In genomic region chr7:82980130-82980529, GRCh38 we compare ENCODE assay signal across 20 cellular contexts.
DNase-seq lines count a peak whose midpoint lies in the region; ATAC-seq and TF ChIP-seq lines count a peak whose summit lies in the region.
"Had no signal": no experiment of that assay in that cellular context is flagged by ENCODE, and none has a peak within 500 bp of the region (broad histone marks: within the 10 kb centered on the region; RNA-seq: fewer than 3 reads in every experiment).

No MANE protein-coding gene starts in this region.

- H3K4me1 ChIP-seq in GM23338 (ENCODE audit: insufficient read depth) (no peaks in the 10 kb centered on the region; the same call in 1 of the 2 replicates), H9 (ENCODE audit: insufficient read depth, low read length) (no peaks in the 10 kb centered on the region), OCI-LY3 (ENCODE audit: low read length) (no peaks in the 10 kb centered on the region), body of pancreas (no peaks in the 10 kb centered on the region)
- H3K4me1 ChIP-seq: BLaER1 treated with 17β-estradiol and CSF1 and Interleukin-3, amounts not matched to agents 10 nM and 100 nM; Caco-2 had no signal

- H3K4me3 ChIP-seq in GM23338 (no peak overlapping the region), OCI-LY3 (ENCODE audit: low read length) (no peak overlapping the region), neural cell (ENCODE audit: low read length) (peak overlapping the region; percentile 25), body of pancreas (no peak overlapping the region)
- H3K4me3 ChIP-seq: A549; BLaER1 treated with 17β-estradiol and CSF1 and Interleukin-3, amounts not matched to agents 10 nM and 100 nM had no signal

- H3K36me3 ChIP-seq in GM23338 (ENCODE audit: insufficient read depth) (no peaks in the 10 kb centered on the region), OCI-LY3 (replicated peaks; ENCODE audit: low read depth, low read length) (no peaks in the 10 kb centered on the region), neural cell (ENCODE audit: insufficient read depth, low read length) (no peaks in the 10 kb centered on the region), body of pancreas (replicated peaks in 1 of 2; ENCODE audit: insufficient read depth in 1 of 2, low read depth in 2 of 2) (no peaks in the 10 kb centered on the region)
- H3K36me3 ChIP-seq: BLaER1 treated with 17β-estradiol and CSF1 and Interleukin-3, amounts not matched to agents 10 nM and 100 nM had no signal

- H3K27me3 Mint-ChIP-seq in GM23338 (ENCODE audit: insufficient read depth, low read depth, poor library complexity) (no peaks in the 10 kb centered on the region), H9 (ENCODE audit: low read depth) (no peaks in the 10 kb centered on the region)
- H3K27me3 Mint-ChIP-seq: B cell; CD4-positive, alpha-beta T cell had no signal

- no peak overlapping the region for H3K56ac ChIP-seq in H9 (ENCODE audit: insufficient read length, low read depth, low read length)

- H3K9me3 Mint-ChIP-seq in GM23338 = no peaks in the 10 kb centered on the region
- H3K9me3 Mint-ChIP-seq in H9 = no peaks in the 10 kb centered on the region
- H3K9me3 Mint-ChIP-seq: CD4-positive, alpha-beta T cell had no signal

- no peak overlapping the region for H4K8ac ChIP-seq in H9 (replicated peaks; ENCODE audit: insufficient read length, low read depth, low read length)

- H3K4me2 ChIP-seq in GM23338 = no peak overlapping the region
- H3K4me2 ChIP-seq in H9 (ENCODE audit: insufficient read depth, insufficient read length, low read length) = no peak overlapping the region
- H3K4me2 ChIP-seq in OCI-LY3 (ENCODE audit: low read length) = no peak overlapping the region
- H3K4me2 ChIP-seq in neural cell (ENCODE audit: low read length) = no peak overlapping the region
- H3K4me2 ChIP-seq: A549; BLaER1 treated with 17β-estradiol and CSF1 and Interleukin-3, amounts not matched to agents 10 nM and 100 nM had no signal

- H3K27ac Mint-ChIP-seq in GM23338 (0 out of 2 replicates have a peak overlapping the region, but pooled peaks have one; percentile 12), H9 (no peak overlapping the region; a peak in 1 of 7 replicates)
- H3K27ac Mint-ChIP-seq: B cell; CD4-positive, alpha-beta T cell; CD8-positive, alpha-beta T cell had no signal

- H3K4me3 Mint-ChIP-seq in GM23338 (no peak overlapping the region), H9 (no peak overlapping the region)
- H3K4me3 Mint-ChIP-seq: B cell; CD4-positive, alpha-beta T cell; CD8-positive, alpha-beta T cell had no signal

- H3K4me1 Mint-ChIP-seq in GM23338 (peaks cover 6% of the 10 kb centered on the region), H9 (peaks cover 0 to 5% of the 10 kb centered on the region in 2 experiments; a peak in 3 of 4 replicates)
- H3K4me1 Mint-ChIP-seq: B cell had no signal

- no peak overlapping the region for H2AK5ac ChIP-seq in H9 (ENCODE audit: insufficient read length, low read length)

- no peak overlapping the region for H3K18ac ChIP-seq in H9 (ENCODE audit: insufficient read length, low read depth, low read length)

- H3K27me3 ChIP-seq in GM23338 (ENCODE audit: insufficient read depth) (no peaks in the 10 kb centered on the region), H9 (ENCODE audit: insufficient read depth, low read length) (no peaks in the 10 kb centered on the region), OCI-LY3 (ENCODE audit: low read depth, low read length) (no peaks in the 10 kb centered on the region), neural cell (ENCODE audit: insufficient read depth, low read depth, low read length) (no peaks in the 10 kb centered on the region), body of pancreas (no peaks in the 10 kb centered on the region)
- H3K27me3 ChIP-seq: BLaER1 treated with 17β-estradiol and CSF1 and Interleukin-3, amounts not matched to agents 10 nM and 100 nM had no signal

- no peak overlapping the region for H4K91ac ChIP-seq in H9 (ENCODE audit: insufficient read length, low read depth, low read length)

- ATAC-seq in GM23338 (no peak), GM18520 (IDR thresholded peaks at IDR 0.05; ENCODE audit: unreplicated experiment) (no peak), body of pancreas (no peak)
- ATAC-seq: A549; CD8-positive, alpha-beta T cell had no signal

- H3K9ac ChIP-seq in H9 (ENCODE audit: extremely low read depth, insufficient read length, low read length) = peak overlapping the region; percentile 14
- no peak overlapping the region for H3K9ac ChIP-seq in OCI-LY3 (ENCODE audit: low read length)
- H3K9ac ChIP-seq in neural cell (ENCODE audit: low read length) = no peak overlapping the region
- H3K9ac ChIP-seq: BLaER1 treated with 17β-estradiol and CSF1 and Interleukin-3, amounts not matched to agents 10 nM and 100 nM had no signal

- H2BK15ac ChIP-seq in H9 (ENCODE audit: low read depth, low read length) = no peak overlapping the region; the same call in 1 of the 2 replicates

- no peaks in the 10 kb centered on the region for H3K9me2 ChIP-seq in GM23338 (ENCODE audit: insufficient read depth)
- H3K9me2 ChIP-seq in neural cell (ENCODE audit: insufficient read depth, low read length) = no peaks in the 10 kb centered on the region

- TF ChIP-seq CTCF in GM23338 (conservative IDR thresholded peaks at IDR 0.05; ENCODE audit: low read depth in 2 of 2) (no peak), H9 (conservative IDR thresholded peaks at IDR 0.05) (no peak), OCI-LY3 (IDR thresholded peaks at IDR 0.05; ENCODE audit: low read depth, low read length) (no peak), neural cell (IDR thresholded peaks at IDR 0.05; ENCODE audit: poor library complexity, severe bottlenecking) (no peak), body of pancreas (IDR thresholded peaks at IDR 0.05) (no peak)

- no peak overlapping the region for H3T11ph ChIP-seq in H9 (ENCODE audit: low read length)

- H3K36me3 Mint-ChIP-seq in GM23338 (ENCODE audit: low read depth) (no peaks in the 10 kb centered on the region), H9 (ENCODE audit: insufficient read depth in 1 of 3, low read depth in 3 of 3) (no peaks in the 10 kb centered on the region)
- H3K36me3 Mint-ChIP-seq: CD8-positive, alpha-beta T cell had no signal

- no peak overlapping the region for H4K5ac ChIP-seq in H9 (ENCODE audit: insufficient read length, low read depth, low read length)

- DNase-seq in GM23338 (ENCODE audit: low spot score) = no peak
- DNase-seq in H9 = no peak
- no peak for DNase-seq in HPDE6-E6E7 (ENCODE audit: extremely low spot score)
- DNase-seq in NOMO-1 treated with dmso at 0.1 percent for 144 hours (lab: John Stamatoyannopoulos, UW; ENCODE audit: unreplicated experiment) = no peak
- DNase-seq in body of pancreas = no peak
- DNase-seq: AML-193; Caco-2; Calu3; CD4-positive, alpha-beta T cell; CD8-positive, alpha-beta T cell; DMS79 treated with DMSO at 0.1 percent for 48 hours; GF-D8 had no signal

- H3K27ac ChIP-seq in GM23338 (ENCODE audit: low read depth) (no peak overlapping the region), H9 (ENCODE audit: insufficient read length, low read depth, low read length) (no peak overlapping the region), OCI-LY3 (ENCODE audit: low read length) (no peak overlapping the region), neural cell (ENCODE audit: low read length) (peak overlapping the region; percentile 53), body of pancreas (no peak overlapping the region)
- H3K27ac ChIP-seq: 22Rv1; A549; BLaER1 treated with 17β-estradiol and CSF1 and Interleukin-3, amounts not matched to agents 10 nM and 100 nM; C4-2B had no signal

- H3K14ac ChIP-seq in H9 (ENCODE audit: insufficient read depth, low read length) = no peak overlapping the region

- no peak for TF ChIP-seq POLR2A in body of pancreas (IDR thresholded peaks at IDR 0.05)

- H3K79me2 ChIP-seq in GM23338 (replicated peaks; ENCODE audit: insufficient read depth) (no peaks in the 10 kb centered on the region), H9 (ENCODE audit: insufficient read depth, low read length) (no peaks in the 10 kb centered on the region), OCI-LY3 (ENCODE audit: low read length) (no peaks in the 10 kb centered on the region), neural cell (replicated peaks; ENCODE audit: insufficient read depth, low read length) (no peaks in the 10 kb centered on the region)

- no peak overlapping the region for H2BK120ac ChIP-seq in H9 (ENCODE audit: low read depth, low read length, poor library complexity, severe bottlenecking)

- no peak overlapping the region for H2AFZ ChIP-seq in GM23338
- H2AFZ ChIP-seq in H9 (ENCODE audit: low read length) = no peak overlapping the region
- H2AFZ ChIP-seq in OCI-LY3 (ENCODE audit: low read depth, low read length) = peak overlapping the region; percentile 24; the same call in 1 of the 2 replicates
- H2AFZ ChIP-seq in neural cell (ENCODE audit: low read depth, low read length) = no peak overlapping the region

- intact Hi-C loops in body of pancreas (cut with DNase I) = no loop called here

- no CpG with 5 or more reads among the region's 4 CpGs for WGBS in H9 (ENCODE audit: extremely low coverage, insufficient read length, low lambda C conversion rate)
- whole genome bisulfite sequencing in body of pancreas, 2 donors = 82 to 87% methylated on average over 4 of the region's 4 CpGs

- H3K9me3 ChIP-seq in H9 (ENCODE audit: control insufficient read depth, low read depth, low read length) (no peaks in the 10 kb centered on the region), OCI-LY3 (ENCODE audit: insufficient read depth, low read length) (no peaks in the 10 kb centered on the region), neural cell (ENCODE audit: low read length) (no peaks in the 10 kb centered on the region), body of pancreas (no peaks in the 10 kb centered on the region)
- H3K9me3 ChIP-seq: A549; BLaER1 treated with 17β-estradiol and CSF1 and Interleukin-3, amounts not matched to agents 10 nM and 100 nM; Caco-2 had no signal

- no peak overlapping the region for H2BK20ac ChIP-seq in H9 (ENCODE audit: low read depth, low read length, poor library complexity, severe bottlenecking)

- no peak for TF ChIP-seq RAD21 in neural cell (conservative IDR thresholded peaks at IDR 0.05)

- H4K20me1 ChIP-seq in GM23338 (replicated peaks; ENCODE audit: insufficient read depth) (no peaks in the 10 kb centered on the region), H9 (ENCODE audit: control insufficient read depth, insufficient read depth, insufficient read length) (no peaks in the 10 kb centered on the region), OCI-LY3 (ENCODE audit: insufficient read depth, low read length) (no peaks in the 10 kb centered on the region), neural cell (ENCODE audit: insufficient read depth) (no peaks in the 10 kb centered on the region)
- H4K20me1 ChIP-seq: BLaER1 treated with 17β-estradiol and CSF1 and Interleukin-3, amounts not matched to agents 10 nM and 100 nM had no signal

- no peaks in the 10 kb centered on the region for H3K23me2 ChIP-seq in H9 (ENCODE audit: insufficient read length, low read depth, low read length, poor library complexity, severe bottlenecking)

- no peak overlapping the region for H2BK12ac ChIP-seq in H9 (ENCODE audit: insufficient read length, low read depth, low read length)

- no peak overlapping the region for H3K4ac ChIP-seq in H9 (ENCODE audit: low read depth, low read length)

- H3K23ac ChIP-seq in H9 (ENCODE audit: insufficient read length, low read depth, low read length) = no peak overlapping the region

- peak overlapping the region; percentile 53 for H2BK5ac ChIP-seq in H9 (ENCODE audit: insufficient read length, low read length)

- peak; percentile 86 for TF ChIP-seq EP300 in neural cell (conservative IDR thresholded peaks at IDR 0.05; ENCODE audit: poor library complexity, severe bottlenecking)

- H3F3A ChIP-seq in GM23338 (replicated peaks; ENCODE audit: low read depth) (no peaks in the 10 kb centered on the region), neural cell (ENCODE audit: insufficient read depth, low read length, poor library complexity, severe bottlenecking) (peaks cover 4% of the 10 kb centered on the region)

- no peaks in the 10 kb centered on the region for H3K79me1 ChIP-seq in H9 (ENCODE audit: insufficient read depth, low read depth, low read length, poor library complexity, severe bottlenecking)
